ENCODE assay signal across 20 cellular contexts in the genomic region with DNA sequence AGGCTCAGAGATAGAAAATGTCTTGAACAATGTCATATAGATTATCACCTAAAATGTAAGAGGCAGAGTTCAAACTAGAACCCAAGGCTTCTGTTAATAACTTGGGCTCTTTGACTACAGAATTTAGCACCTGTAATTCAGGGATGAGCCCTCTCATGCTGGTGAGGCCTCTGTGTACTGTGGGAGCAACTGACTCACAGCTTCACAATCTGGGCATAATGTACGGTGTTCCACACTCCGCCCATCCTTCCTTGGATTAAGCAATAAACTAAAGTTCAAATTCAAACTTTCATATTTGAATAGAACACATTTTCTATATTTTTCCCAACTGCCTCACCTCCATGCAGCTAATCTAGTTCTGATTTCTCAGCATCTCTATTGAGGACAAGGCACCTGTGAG.
DNase-seq lines count a peak whose midpoint lies in the region; ATAC-seq and TF ChIP-seq lines count a peak whose summit lies in the region.
"Had no signal": no experiment of that assay in that cellular context is flagged by ENCODE, and none has a peak within 500 bp of the region (broad histone marks: within the 10 kb centered on the region; RNA-seq: fewer than 3 reads in every experiment).

No MANE protein-coding gene starts in this region.

- no peak overlapping the region for H3K4me3 ChIP-seq in RWPE2 (ENCODE audit: severe bottlenecking)
- no peak overlapping the region for H3K4me3 ChIP-seq in fibroblast of lung (replicated peaks in 1 of 4; ENCODE audit: control extremely low read depth in 1 of 4, insufficient read depth in 1 of 4, low read depth in 3 of 4, low read length in 4 of 4)
- H3K4me3 ChIP-seq: body of pancreas, HAP-1, testis had no signal

- H3K9ac ChIP-seq in fibroblast of lung (ENCODE audit: insufficient read depth, low read length): no peak overlapping the region

- H3K79me2 ChIP-seq in fibroblast of lung (ENCODE audit: control insufficient read depth, insufficient read depth, low read length): no peaks in the 10 kb centered on the region

- H4K20me1 ChIP-seq in fibroblast of lung (ENCODE audit: control insufficient read depth, extremely low read depth, insufficient read depth, low read length): no peaks in the 10 kb centered on the region

- no peak overlapping the region for H3K27ac ChIP-seq in RWPE2 (ENCODE audit: poor library complexity, severe bottlenecking)
- no peak overlapping the region for H3K27ac ChIP-seq in fibroblast of lung (ENCODE audit: insufficient read depth, low read length)
- H3K27ac ChIP-seq: body of pancreas, testis had no signal

- no peaks in the 10 kb centered on the region for H3K9me3 ChIP-seq in RWPE2 (ENCODE audit: severe bottlenecking)
- no peaks in the 10 kb centered on the region for H3K9me3 ChIP-seq in fibroblast of lung (ENCODE audit: control insufficient read depth, insufficient read depth, low read depth, low read length)
- H3K9me3 ChIP-seq: body of pancreas, HAP-1, testis had no signal

- H2AFZ ChIP-seq in fibroblast of lung (ENCODE audit: low read length): no peak overlapping the region

- DNase-seq in GM03348 (ENCODE audit: low spot score) (peak; percentile 32), RWPE2 (ENCODE audit: low spot score) (no peak), fibroblast of lung (ENCODE audit: low read depth in 2 of 2) (peak; percentile 6 to 29), renal cortical epithelial cell (ENCODE audit: low read depth) (peak; percentile 27), HK-2 (ENCODE audit: unreplicated experiment) (no peak), OCI-M2 (lab: John Stamatoyannopoulos, UW; ENCODE audit: unreplicated experiment) (no peak)
- DNase-seq in activated naive CD4-positive, alpha-beta T cell treated with anti-CD3 and anti-CD28 coated beads, Interleukin-2, amount 50 U/mL, for 16 hours: no peak
- DNase-seq: activated CD4-positive, alpha-beta T cell treated with anti-CD3 and anti-CD28 coated beads for 48 hours; body of pancreas; cortex of kidney; DMS79 treated with DMSO at 0.1 percent for 48 hours; NCI-H2171 treated with DMSO at 0.1 percent for 48 hours; NCI-H526 treated with DMSO at 0.1 percent for 48 hours; SIG-M5; T-cell; testis had no signal

- peak; percentile 99 for ATAC-seq in RWPE2 (ENCODE audit: low read depth)
- ATAC-seq: body of pancreas; HepG2; natural killer cell treated with Interleukin-12 subunit alpha and Interleukin-12 subunit beta and Interleukin-15 and Interleukin-18, amount 100 ng/mL, for 72 hours; stimulated activated effector memory CD8-positive, alpha-beta T cell treated with anti-CD3 and anti-CD28 coated beads, Interleukin-12 subunit alpha, Interleukin-12 subunit beta, amount 100 ng/mL, for 72 hours; T-cell had no signal

- H3K4me1 ChIP-seq in RWPE2 (ENCODE audit: insufficient read depth, poor library complexity, severe bottlenecking): no peaks in the 10 kb centered on the region
- H3K4me1 ChIP-seq in fibroblast of lung (ENCODE audit: control insufficient read depth, extremely low read depth, insufficient read depth, low read length): no peaks in the 10 kb centered on the region
- H3K4me1 ChIP-seq: body of pancreas, testis had no signal

- TF ChIP-seq CTCF in RWPE2 (IDR thresholded peaks at IDR 0.05; ENCODE audit: poor library complexity, severe bottlenecking) (no peak), fibroblast of lung (conservative IDR thresholded peaks at IDR 0.05 in 1 of 2, IDR thresholded peaks at IDR 0.05 in 1 of 2; ENCODE audit: low read depth in 1 of 2, low read length in 2 of 2) (no peak)

- H3K36me3 ChIP-seq in RWPE2 (ENCODE audit: low read depth): no peaks in the 10 kb centered on the region
- H3K36me3 ChIP-seq in fibroblast of lung (ENCODE audit: control insufficient read depth, insufficient read depth, low read length): no peaks in the 10 kb centered on the region
- H3K36me3 ChIP-seq: HAP-1 had no signal

- H3K27me3 ChIP-seq in RWPE2 (ENCODE audit: insufficient read depth, poor library complexity, severe bottlenecking) (no peaks in the 10 kb centered on the region), fibroblast of lung (ENCODE audit: control insufficient read depth, insufficient read depth, low read length) (no peaks in the 10 kb centered on the region)
- H3K27me3 ChIP-seq: body of pancreas, testis had no signal

- H3K4me2 ChIP-seq in fibroblast of lung (ENCODE audit: extremely low read depth, insufficient read depth, low read length): no peak overlapping the region

Comparison
In these comparisons a context has a peak if more than half of its experiments do, and no peak if none do; other contexts are left out.
1. DNase-seq: peak in GM03348 (single experiment), fibroblast of lung (2 of 2) and renal cortical epithelial cell (single experiment); none in RWPE2 (single experiment), HK-2 (single experiment), activated naive CD4-positive, alpha-beta T cell treated with anti-CD3 and anti-CD28 coated beads, Interleukin-2, amount 50 U/mL, for 16 hours (single experiment) and OCI-M2 (single experiment).